Comparison of ENCODE assay signal across 2 cellular contexts in the genomic region with DNA sequence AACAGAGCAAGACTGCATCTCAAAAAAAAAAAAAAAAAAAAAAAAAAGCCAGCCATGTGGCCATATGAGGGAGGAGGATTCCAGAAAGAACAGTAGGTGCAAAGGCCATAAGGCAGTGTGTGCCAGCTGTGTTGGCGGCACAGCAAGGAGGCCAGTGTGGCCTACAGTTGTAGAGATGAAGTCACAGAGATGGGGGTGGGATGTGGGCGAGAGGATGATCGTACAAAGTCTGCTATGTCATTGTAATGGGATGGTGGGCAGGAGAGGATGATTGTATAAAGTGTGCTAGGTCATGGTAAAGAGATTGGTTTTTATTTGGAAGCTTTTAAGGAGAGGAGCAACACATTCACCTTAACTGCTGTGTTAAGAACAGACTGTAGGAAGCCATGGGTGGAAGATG.
TF ChIP-seq lines count a peak whose summit lies in the region.

No MANE protein-coding gene starts in this region.

TF ChIP-seq in HEK293, 187 proteins besides CTCF, POLR2A, EP300 and RAD21:
- TF ChIP-seq, protein P1, sequence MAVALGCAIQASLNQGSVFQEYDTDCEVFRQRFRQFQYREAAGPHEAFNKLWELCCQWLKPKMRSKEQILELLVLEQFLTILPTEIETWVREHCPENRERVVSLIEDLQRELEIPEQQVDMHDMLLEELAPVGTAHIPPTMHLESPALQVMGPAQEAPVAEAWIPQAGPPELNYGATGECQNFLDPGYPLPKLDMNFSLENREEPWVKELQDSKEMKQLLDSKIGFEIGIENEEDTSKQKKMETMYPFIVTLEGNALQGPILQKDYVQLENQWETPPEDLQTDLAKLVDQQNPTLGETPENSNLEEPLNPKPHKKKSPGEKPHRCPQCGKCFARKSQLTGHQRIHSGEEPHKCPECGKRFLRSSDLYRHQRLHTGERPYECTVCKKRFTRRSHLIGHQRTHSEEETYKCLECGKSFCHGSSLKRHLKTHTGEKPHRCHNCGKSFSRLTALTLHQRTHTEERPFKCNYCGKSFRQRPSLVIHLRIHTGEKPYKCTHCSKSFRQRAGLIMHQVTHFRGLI (tag by site-specific recombination; IDR thresholded peaks at IDR 0.05) = no peak
- TF ChIP-seq EGR2 (tag by site-specific recombination; IDR thresholded peaks at IDR 0.05; ENCODE audit: low read depth) (peak; percentile 99), ZFHX2 (tag by site-specific recombination; conservative IDR thresholded peaks at IDR 0.05) (peak; percentile 97)

TF ChIP-seq in K562, 482 proteins besides CTCF, POLR2A, EP300 and RAD21:
- TF ChIP-seq, protein P2, sequence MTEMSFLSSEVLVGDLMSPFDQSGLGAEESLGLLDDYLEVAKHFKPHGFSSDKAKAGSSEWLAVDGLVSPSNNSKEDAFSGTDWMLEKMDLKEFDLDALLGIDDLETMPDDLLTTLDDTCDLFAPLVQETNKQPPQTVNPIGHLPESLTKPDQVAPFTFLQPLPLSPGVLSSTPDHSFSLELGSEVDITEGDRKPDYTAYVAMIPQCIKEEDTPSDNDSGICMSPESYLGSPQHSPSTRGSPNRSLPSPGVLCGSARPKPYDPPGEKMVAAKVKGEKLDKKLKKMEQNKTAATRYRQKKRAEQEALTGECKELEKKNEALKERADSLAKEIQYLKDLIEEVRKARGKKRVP (CRISPR knock-in tag; IDR thresholded peaks at IDR 0.05) = no peak
- no peak for TF ChIP-seq YBX1 (IDR thresholded peaks at IDR 0.05)
- no peak for TF ChIP-seq TCF7L2 (IDR thresholded peaks at IDR 0.05; ENCODE audit: low read depth, low read length)
- peak; percentile 58; the same call in 1 of the 2 replicates for TF ChIP-seq EGR1 (conservative IDR thresholded peaks at IDR 0.05)
- TF ChIP-seq HEY1 (CRISPR knock-in tag; IDR thresholded peaks at IDR 0.05; ENCODE audit: borderline replicate concordance) = no peak
- peak; percentile 13; the same call in 1 of the 2 replicates for TF ChIP-seq NFE2 (IDR thresholded peaks at IDR 0.05; ENCODE audit: low read depth)
- TF ChIP-seq XRCC4 (IDR thresholded peaks at IDR 0.05; ENCODE audit: extremely low read depth, insufficient read depth, insufficient read length) = no peak
- TF ChIP-seq, protein P3, sequence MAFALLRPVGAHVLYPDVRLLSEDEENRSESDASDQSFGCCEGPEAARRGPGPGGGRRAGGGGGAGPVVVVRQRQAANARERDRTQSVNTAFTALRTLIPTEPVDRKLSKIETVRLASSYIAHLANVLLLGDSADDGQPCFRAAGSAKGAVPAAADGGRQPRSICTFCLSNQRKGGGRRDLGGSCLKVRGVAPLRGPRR (CRISPR knock-in tag; IDR thresholded peaks at IDR 0.05) = no peak
- TF ChIP-seq, protein P4, sequence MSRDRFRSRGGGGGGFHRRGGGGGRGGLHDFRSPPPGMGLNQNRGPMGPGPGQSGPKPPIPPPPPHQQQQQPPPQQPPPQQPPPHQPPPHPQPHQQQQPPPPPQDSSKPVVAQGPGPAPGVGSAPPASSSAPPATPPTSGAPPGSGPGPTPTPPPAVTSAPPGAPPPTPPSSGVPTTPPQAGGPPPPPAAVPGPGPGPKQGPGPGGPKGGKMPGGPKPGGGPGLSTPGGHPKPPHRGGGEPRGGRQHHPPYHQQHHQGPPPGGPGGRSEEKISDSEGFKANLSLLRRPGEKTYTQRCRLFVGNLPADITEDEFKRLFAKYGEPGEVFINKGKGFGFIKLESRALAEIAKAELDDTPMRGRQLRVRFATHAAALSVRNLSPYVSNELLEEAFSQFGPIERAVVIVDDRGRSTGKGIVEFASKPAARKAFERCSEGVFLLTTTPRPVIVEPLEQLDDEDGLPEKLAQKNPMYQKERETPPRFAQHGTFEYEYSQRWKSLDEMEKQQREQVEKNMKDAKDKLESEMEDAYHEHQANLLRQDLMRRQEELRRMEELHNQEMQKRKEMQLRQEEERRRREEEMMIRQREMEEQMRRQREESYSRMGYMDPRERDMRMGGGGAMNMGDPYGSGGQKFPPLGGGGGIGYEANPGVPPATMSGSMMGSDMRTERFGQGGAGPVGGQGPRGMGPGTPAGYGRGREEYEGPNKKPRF (IDR thresholded peaks at IDR 0.05; ENCODE audit: low read depth, low read length) = no peak
- no peak for TF ChIP-seq MAFG (tag; conservative IDR thresholded peaks at IDR 0.05)
TF ChIP-seq in K562: peak in this region for 2.
